In genomic region chr19:29598496-29598895, GRCh38 we compare ENCODE assay signal across 27 cellular contexts.
"Had no signal": no experiment of that assay in that cellular context is flagged by ENCODE, and none has a peak within 500 bp of the region (broad histone marks: within the 10 kb centered on the region; RNA-seq: fewer than 3 reads in every experiment).

No MANE protein-coding gene starts in this region.

- H3K9me3 Mint-ChIP-seq: immature natural killer cell; mesothelial cell of epicardium; naive B cell; natural killer cell; nephron progenitor cell; stimulated activated memory B cell treated with anti-CD40 and anti-IgM and Interleukin-4, amounts not matched to agents 10 μg/mL and 1 μg/mL and 100 μg/mL, for 72 hours; stimulated activated naive CD8-positive, alpha-beta T cell treated with anti-CD3 and anti-CD28 coated beads, Interleukin-15, amount 100 ng/mL, for 72 hours had no signal

- H3K4me3 Mint-ChIP-seq: immature natural killer cell; mesothelial cell of epicardium; natural killer cell; nephron progenitor cell; stimulated activated memory B cell treated with anti-CD40 and anti-IgM and Interleukin-4, amounts not matched to agents 10 μg/mL and 1 μg/mL and 100 μg/mL, for 72 hours; stimulated activated naive CD8-positive, alpha-beta T cell treated with anti-CD3 and anti-CD28 coated beads, Interleukin-15, amount 100 ng/mL, for 72 hours had no signal

- H3K27ac Mint-ChIP-seq: immature natural killer cell; mesothelial cell of epicardium; naive B cell; natural killer cell; nephron progenitor cell; stimulated activated memory B cell treated with anti-CD40 and anti-IgM and Interleukin-4, amounts not matched to agents 10 μg/mL and 1 μg/mL and 100 μg/mL, for 72 hours; stimulated activated naive CD8-positive, alpha-beta T cell treated with anti-CD3 and anti-CD28 coated beads, Interleukin-15, amount 100 ng/mL, for 72 hours had no signal

- H3K4me1 Mint-ChIP-seq: immature natural killer cell; naive B cell; natural killer cell; stimulated activated memory B cell treated with anti-CD40 and anti-IgM and Interleukin-4, amounts not matched to agents 10 μg/mL and 1 μg/mL and 100 μg/mL, for 72 hours; stimulated activated naive CD8-positive, alpha-beta T cell treated with anti-CD3 and anti-CD28 coated beads, Interleukin-15, amount 100 ng/mL, for 72 hours had no signal

- H3K36me3 Mint-ChIP-seq: immature natural killer cell; mesothelial cell of epicardium; naive B cell; natural killer cell; stimulated activated memory B cell treated with anti-CD40 and anti-IgM and Interleukin-4, amounts not matched to agents 10 μg/mL and 1 μg/mL and 100 μg/mL, for 72 hours had no signal

- ATAC-seq: left colon; left lung; lower lobe of right lung; natural killer cell; pancreas; sciatic nerve; stimulated activated memory B cell treated with anti-CD40 and anti-IgM and Interleukin-4, amounts not matched to agents 10 μg/mL and 1 μg/mL and 100 μg/mL, for 72 hours; stimulated activated naive CD8-positive, alpha-beta T cell treated with anti-CD3 and anti-CD28 coated beads, Interleukin-15, amount 100 ng/mL, for 72 hours had no signal

- DNase-seq: hypothalamus; immature natural killer cell; kidney; left colon; left lung; lower lobe of right lung; mammary epithelial cell; mesenchymal stem cell; naive B cell; natural killer cell; nephron progenitor cell; nucleus accumbens; pancreas; retina; right cardiac atrium; stimulated activated CD4-positive, alpha-beta T cell treated with anti-CD3 and anti-CD28 coated beads, Interleukin-4, amount 100 ng/mL, for 24 hours; stimulated activated naive CD4-positive, alpha-beta T cell treated with Interleukin-2 at 50 U/mL for 16 hours; stimulated activated naive CD8-positive, alpha-beta T cell treated with anti-CD3 and anti-CD28 coated beads, Interleukin-15, amount 100 ng/mL, for 72 hours; testis; thyroid gland; transverse colon; upper lobe of left lung had no signal

- H3K9me3 ChIP-seq: left lung, lower lobe of right lung, pancreas, prostate gland, testis, thyroid gland, transverse colon, upper lobe of left lung, vagina had no signal
